1 cellular context compared by ENCODE assay signal in the genomic region with DNA sequence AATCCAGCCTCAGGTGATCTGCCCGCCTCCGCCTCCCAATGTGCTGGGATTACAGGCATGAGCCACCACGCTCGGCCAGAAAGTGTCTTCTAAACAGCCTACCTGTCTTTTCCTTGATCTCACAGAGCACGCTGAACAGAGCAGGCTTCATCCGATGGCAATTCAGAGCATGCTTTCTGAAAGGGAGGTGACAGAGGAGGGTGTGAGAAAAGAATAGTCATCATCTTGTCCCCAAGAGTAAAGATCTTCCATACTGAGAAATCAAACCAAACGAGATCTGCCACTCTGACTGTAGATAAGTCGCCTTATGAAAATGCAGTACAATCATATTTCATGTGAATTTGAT.
TF ChIP-seq lines count a peak whose summit lies in the region.

No MANE protein-coding gene starts in this region.

TF ChIP-seq in GM12878, 131 proteins besides CTCF, POLR2A, EP300 and RAD21:
- TF ChIP-seq, protein P1, sequence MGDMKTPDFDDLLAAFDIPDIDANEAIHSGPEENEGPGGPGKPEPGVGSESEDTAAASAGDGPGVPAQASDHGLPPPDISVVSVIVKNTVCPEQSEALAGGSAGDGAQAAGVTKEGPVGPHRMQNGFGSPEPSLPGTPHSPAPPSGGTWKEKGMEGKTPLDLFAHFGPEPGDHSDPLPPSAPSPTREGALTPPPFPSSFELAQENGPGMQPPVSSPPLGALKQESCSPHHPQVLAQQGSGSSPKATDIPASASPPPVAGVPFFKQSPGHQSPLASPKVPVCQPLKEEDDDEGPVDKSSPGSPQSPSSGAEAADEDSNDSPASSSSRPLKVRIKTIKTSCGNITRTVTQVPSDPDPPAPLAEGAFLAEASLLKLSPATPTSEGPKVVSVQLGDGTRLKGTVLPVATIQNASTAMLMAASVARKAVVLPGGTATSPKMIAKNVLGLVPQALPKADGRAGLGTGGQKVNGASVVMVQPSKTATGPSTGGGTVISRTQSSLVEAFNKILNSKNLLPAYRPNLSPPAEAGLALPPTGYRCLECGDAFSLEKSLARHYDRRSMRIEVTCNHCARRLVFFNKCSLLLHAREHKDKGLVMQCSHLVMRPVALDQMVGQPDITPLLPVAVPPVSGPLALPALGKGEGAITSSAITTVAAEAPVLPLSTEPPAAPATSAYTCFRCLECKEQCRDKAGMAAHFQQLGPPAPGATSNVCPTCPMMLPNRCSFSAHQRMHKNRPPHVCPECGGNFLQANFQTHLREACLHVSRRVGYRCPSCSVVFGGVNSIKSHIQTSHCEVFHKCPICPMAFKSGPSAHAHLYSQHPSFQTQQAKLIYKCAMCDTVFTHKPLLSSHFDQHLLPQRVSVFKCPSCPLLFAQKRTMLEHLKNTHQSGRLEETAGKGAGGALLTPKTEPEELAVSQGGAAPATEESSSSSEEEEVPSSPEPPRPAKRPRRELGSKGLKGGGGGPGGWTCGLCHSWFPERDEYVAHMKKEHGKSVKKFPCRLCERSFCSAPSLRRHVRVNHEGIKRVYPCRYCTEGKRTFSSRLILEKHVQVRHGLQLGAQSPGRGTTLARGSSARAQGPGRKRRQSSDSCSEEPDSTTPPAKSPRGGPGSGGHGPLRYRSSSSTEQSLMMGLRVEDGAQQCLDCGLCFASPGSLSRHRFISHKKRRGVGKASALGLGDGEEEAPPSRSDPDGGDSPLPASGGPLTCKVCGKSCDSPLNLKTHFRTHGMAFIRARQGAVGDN (IDR thresholded peaks at IDR 0.05): peak; percentile 40
- no peak for TF ChIP-seq JUND (IDR thresholded peaks at IDR 0.05; ENCODE audit: low read depth, low read length)
